ENCODE assay signal across 7 cellular contexts in the genomic region with DNA sequence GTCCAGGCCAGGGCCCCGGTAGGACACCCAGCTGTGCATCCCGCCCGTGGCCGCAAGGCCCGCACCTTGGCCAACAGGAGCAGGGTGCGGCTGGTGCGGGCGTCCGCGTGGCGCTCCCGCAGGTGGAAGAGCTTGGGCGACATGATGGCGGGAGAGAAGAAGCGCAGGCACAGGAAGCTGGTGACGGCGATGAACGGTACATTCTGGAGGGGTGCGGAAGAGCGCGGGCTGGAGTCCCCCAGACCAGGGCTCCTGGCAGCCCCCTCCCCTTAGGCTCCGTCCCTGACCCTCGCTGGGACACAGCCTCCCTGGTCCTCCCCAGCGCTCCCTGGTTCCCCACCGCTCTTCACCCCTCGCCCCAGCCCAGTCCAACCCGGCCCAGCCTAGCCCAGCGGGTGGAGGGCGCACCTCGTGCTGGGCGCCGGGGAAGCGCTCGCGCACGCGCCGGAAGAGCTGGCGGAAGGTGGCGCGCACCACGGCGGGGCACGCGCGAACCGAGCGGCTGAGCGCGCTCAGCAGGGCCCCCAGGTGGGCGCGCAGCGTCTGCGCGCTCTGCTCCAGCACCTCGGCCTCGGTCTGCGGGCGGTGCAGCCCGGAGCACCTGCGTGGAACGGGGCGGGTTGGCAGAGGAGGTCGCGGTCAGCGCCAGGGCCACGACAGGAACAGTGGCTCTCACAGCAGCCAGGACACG. TPM values are rescaled to one million over a fixed set of nuclear protein-coding genes. Genes with fewer than 3 reads are reported as not detected.
DNase-seq lines count a peak whose midpoint lies in the region; ATAC-seq and TF ChIP-seq lines count a peak whose summit lies in the region.
"Not testable (repeated sequence)": the region's sequence is repeated elsewhere in the genome, so short reads cannot be mapped to it uniquely, and the experiment has no call there.

No MANE protein-coding gene starts in this region.

- not testable (repeated sequence) for H3K9ac ChIP-seq in PC-3 (ENCODE audit: low read length)

- not testable (repeated sequence) for H3K79me2 ChIP-seq in PC-3 (ENCODE audit: low read length)

- POLR2A ChIA-PET in PC-3 (lab: Charles Lee; ENCODE audit: unreplicated experiment), result not testable (repeated sequence)

- not testable (repeated sequence) for H3K4me3 ChIP-seq in PC-3 (ENCODE audit: low read length); body of pancreas; mucosa of descending colon

- not testable (repeated sequence) for H3K9me3 ChIP-seq in PC-3 (ENCODE audit: low read length); body of pancreas; mucosa of descending colon

- intact Hi-C loops in PC-3 (cut with micrococcal nuclease); body of pancreas (cut with DNase I); mucosa of descending colon (cut with DNase I, micrococcal nuclease): not testable (repeated sequence)

- CTCF ChIA-PET in PC-3 (lab: Charles Lee), result not testable (repeated sequence)

- not testable (repeated sequence) for H3K27me3 ChIP-seq in PC-3 (ENCODE audit: low read length); body of pancreas

- TF ChIP-seq CTCF in PC-3 (conservative IDR thresholded peaks at IDR 0.05; ENCODE audit: low read depth, low read length); body of pancreas (IDR thresholded peaks at IDR 0.05); mucosa of descending colon (IDR thresholded peaks at IDR 0.05): not testable (repeated sequence)

- not testable (repeated sequence) for H2AFZ ChIP-seq in PC-3 (ENCODE audit: low read length)

- TF ChIP-seq POLR2A in body of pancreas (IDR thresholded peaks at IDR 0.05), result not testable (repeated sequence)

- not testable (repeated sequence) for H3K4me1 ChIP-seq in PC-3 (ENCODE audit: insufficient read depth, low read length); body of pancreas; mucosa of descending colon (ENCODE audit: low read depth)

- ATAC-seq in GM19023 (IDR thresholded peaks at IDR 0.05; ENCODE audit: unreplicated experiment) (peak; percentile 49), GM21447 (IDR thresholded peaks at IDR 0.05; ENCODE audit: unreplicated experiment) (peak; percentile 54), HG02798 (IDR thresholded peaks at IDR 0.05; ENCODE audit: poor library complexity, unreplicated experiment) (peak; percentile 73), HG03139 (IDR thresholded peaks at IDR 0.05; ENCODE audit: unreplicated experiment) (peak; percentile 60), PC-3 (peak; percentile 29), body of pancreas (peak; percentile 18), mucosa of descending colon (peak; percentile 57)

- H3K27ac ChIP-seq in PC-3 (ENCODE audit: low read length); body of pancreas: not testable (repeated sequence)

- not testable (repeated sequence) for H3F3A ChIP-seq in PC-3 (ENCODE audit: low read length, unreplicated experiment)

- WGBS in body of pancreas, 2 donors, result no CpG with 5 or more reads among the region's 68 CpGs

- not testable (repeated sequence) for H4K20me1 ChIP-seq in PC-3 (ENCODE audit: low read length)

- TSS peak; percentile 74 for BruUV-seq in PC-3 (replicated peaks; lab: Mats Ljungman, UMichigan)

- H3K36me3 ChIP-seq in PC-3 (ENCODE audit: low read depth, low read length); body of pancreas (replicated peaks in 1 of 2; ENCODE audit: insufficient read depth in 1 of 2, low read depth in 2 of 2); mucosa of descending colon (ENCODE audit: low read depth): not testable (repeated sequence)

- not testable (repeated sequence) for DNase-seq in PC-3, body of pancreas, mucosa of descending colon

- H3K4me2 ChIP-seq in PC-3 (ENCODE audit: low read length), result not testable (repeated sequence)

- H3K9me2 ChIP-seq in PC-3 (replicated peaks; ENCODE audit: low read length), result not testable (repeated sequence)

RNA-seq across cellular contexts. Expression of a gene that starts 15.9 kb away (rescaled TPM):
- total RNA-seq in PC-3 (2014; rRNA removed), result 71.6 and 101 TPM in 2 replicates
- total RNA-seq in body of pancreas, result 10 to 100 TPM in 1 of 2 donors, 1 to 10 TPM in 1; 6.6 to 12.5 TPM
- total RNA-seq in mucosa of descending colon, result 10 to 100 TPM; 44.0 to 59.3 (median 45.6) TPM

RNA-seq across cellular contexts. Expression of a gene that starts 23.0 kb away (rescaled TPM):
- 10.2 and 17.2 TPM in 2 replicates for total RNA-seq in PC-3 (2014; rRNA removed)
- total RNA-seq in body of pancreas, result 10 to 100 TPM in 1 of 2 donors, 1 to 10 TPM in 1; 5.3 to 12.5 TPM
- total RNA-seq in mucosa of descending colon, result 10 to 100 TPM in 2 of 3 donors, 1 to 10 TPM in 1; 8.0 to 30.8 (median 12.2) TPM

RNA-seq across cellular contexts. Expression of a gene that starts 29.8 kb away (rescaled TPM):
- total RNA-seq in PC-3 (2014; rRNA removed), result 41.8 and 69.5 TPM in 2 replicates
- 10 to 100 TPM; 13.7 to 27.4 TPM for total RNA-seq in body of pancreas
- total RNA-seq in mucosa of descending colon, result 10 to 100 TPM; 12.7 to 17.6 (median 13.3) TPM

RNA-seq across cellular contexts. Expression of a gene that starts 30.0 kb away (rescaled TPM):
- total RNA-seq in PC-3 (2014; rRNA removed) (21.3 and 31.0 TPM in 2 replicates), body of pancreas (10 to 100 TPM; 15.6 to 60.3 TPM), mucosa of descending colon (10 to 100 TPM in 1 of 3 donors, 1 to 10 TPM in 2; 8.4 to 11.1 (median 10.0) TPM)

RNA-seq across cellular contexts. Expression of a gene that starts 48.9 kb away (rescaled TPM):
- total RNA-seq in PC-3 (2014; rRNA removed) (22.5 and 25.7 TPM in 2 replicates), body of pancreas (10 to 100 TPM in 1 of 2 donors, 1 to 10 TPM in 1; 7.5 to 20.4 TPM), mucosa of descending colon (10 to 100 TPM in 2 of 3 donors, 1 to 10 TPM in 1; 9.7 to 23.9 (median 18.7) TPM)

Comparison
In these comparisons a context has a peak if more than half of its experiments do, and no peak if none do; other contexts are left out.
1. ATAC-seq: peak in every context shown above with its lines; median percentile 73 in HG02798; 60 in HG03139; 57 in mucosa of descending colon; 54 in GM21447; 49 in GM19023; 29 in PC-3; 18 in body of pancreas.